Comparison of ENCODE assay signal across 19 cellular contexts in the genomic region with DNA sequence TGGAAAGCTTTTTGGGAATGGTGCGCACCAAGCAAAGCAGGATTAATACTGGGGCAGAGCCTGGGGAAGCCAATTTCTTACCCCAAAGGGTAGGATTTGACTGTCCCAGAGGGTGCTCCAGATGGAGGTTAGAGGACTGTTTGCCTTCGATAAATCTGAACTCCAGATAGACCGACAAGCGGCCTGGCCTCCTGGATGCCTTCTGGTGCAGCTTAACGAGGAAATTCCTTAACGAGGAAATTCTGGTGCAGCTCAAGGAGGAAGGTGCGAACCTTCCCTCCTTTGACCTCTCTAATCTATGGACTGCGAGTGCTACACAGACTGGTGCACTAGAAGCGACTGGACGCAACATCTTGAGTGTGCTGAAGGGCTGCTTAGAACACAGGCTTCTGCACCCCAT. TPM values are rescaled to one million over a fixed set of nuclear protein-coding genes. Genes with fewer than 3 reads are reported as not detected.
A peak's percentile ranks its signal among the peaks of the same experiment; 100 is the strongest.
DNase-seq lines count a peak whose midpoint lies in the region; ATAC-seq, FAIRE-seq and TF ChIP-seq lines count a peak whose summit lies in the region.
"Had no signal": no experiment of that assay in that cellular context is flagged by ENCODE, and none has a peak within 500 bp of the region (broad histone marks: within the 10 kb centered on the region; RNA-seq: fewer than 3 reads in every experiment).

No MANE protein-coding gene starts in this region.

- H3K4me1 ChIP-seq in adipocyte (ENCODE audit: control insufficient read depth, insufficient read depth, low read length) (peaks cover 30% of the 10 kb centered on the region), osteoblast (ENCODE audit: insufficient read depth, low read length) (peaks cover 7% of the 10 kb centered on the region)

- no peak overlapping the region for H3K4me3 Mint-ChIP-seq in activated CD4-positive, alpha-beta T cell treated with anti-CD3 and anti-CD28 coated beads for 36 hours
- H3K4me3 Mint-ChIP-seq: CD4-positive, alpha-beta memory T cell; H9 had no signal

- peak overlapping the region; percentile 1 for H3K9ac ChIP-seq in adipocyte (ENCODE audit: low read length)
- H3K9ac ChIP-seq: GM23248 had no signal

- no peaks in the 10 kb centered on the region for H3K9me3 ChIP-seq in adipocyte (ENCODE audit: control insufficient read depth, low read length)
- H3K9me3 ChIP-seq in osteoblast (ENCODE audit: low read depth, low read length), result no peaks in the 10 kb centered on the region

- no peak overlapping the region for H3K27ac Mint-ChIP-seq in activated CD4-positive, alpha-beta T cell treated with anti-CD3 and anti-CD28 coated beads for 36 hours
- H3K27ac Mint-ChIP-seq: CD4-positive, alpha-beta memory T cell; H9 had no signal

- H3K27me3 Mint-ChIP-seq in activated CD4-positive, alpha-beta T cell treated with anti-CD3 and anti-CD28 coated beads for 36 hours, result peaks cover 6% of the 10 kb centered on the region

- H3K27me3 ChIP-seq in adipocyte (replicated peaks; ENCODE audit: control insufficient read depth, insufficient read depth, low read length) (peaks cover 24% of the 10 kb centered on the region), osteoblast (ENCODE audit: insufficient read depth, low read length) (peaks cover 16% of the 10 kb centered on the region)

- H3K4me1 Mint-ChIP-seq in activated CD4-positive, alpha-beta T cell treated with anti-CD3 and anti-CD28 coated beads for 36 hours, result peaks cover 2% of the 10 kb centered on the region

- H3K36me3 Mint-ChIP-seq in activated CD4-positive, alpha-beta T cell treated with anti-CD3 and anti-CD28 coated beads for 36 hours (ENCODE audit: low read depth), result no peaks in the 10 kb centered on the region
- H3K36me3 Mint-ChIP-seq: CD4-positive, alpha-beta memory T cell had no signal

- no peak overlapping the region for H3K4me3 ChIP-seq in adipocyte (ENCODE audit: low read length)
- H3K4me3 ChIP-seq in osteoblast (ENCODE audit: insufficient read depth, low read length), result no peak overlapping the region
- H3K4me3 ChIP-seq: GM12878, GM23248 had no signal

- intact Hi-C loops in activated CD4-positive, alpha-beta T cell treated with anti-CD3 and anti-CD28 coated beads for 36 hours (cut with DNase I, micrococcal nuclease), result no loop called here

- H3K27ac ChIP-seq in osteoblast (ENCODE audit: low read depth, low read length), result no peak overlapping the region
- H3K27ac ChIP-seq: GM23248 had no signal

- peak; percentile 8 to 45 for DNase-seq in NCI-H524 (lab: John Stamatoyannopoulos, UW)
- DNase-seq in NCI-H524 treated with DMSO at 0.1 percent for 48 hours (lab: John Stamatoyannopoulos, UW), result no peak
- DNase-seq in adipocyte (ENCODE audit: low read depth), result no peak
- peak; percentile 66 for DNase-seq in osteoblast (ENCODE audit: insufficient read length, low spot score, missing footprints)
- no peak for DNase-seq in activated CD4-positive, alpha-beta T cell treated with anti-CD3 and anti-CD28 coated beads for 36 hours
- DNase-seq in H54 (ENCODE audit: insufficient read length, low spot score), result no peak
- DNase-seq: Calu3; CD4-positive, alpha-beta memory T cell; COR-L47; DMS79; EL; GDM1; GM23248; H9 had no signal

- CTCF ChIA-PET in activated CD4-positive, alpha-beta T cell treated with anti-CD3 and anti-CD28 coated beads for 36 hours (lab: Charles Lee), result interaction anchor here (0.8 to 1.0 kb wide), 2 partner anchors 23 to 38 kb away, joined by 3 to 4 read pairs; no protein-coding TSS in a partner anchor

- H4K20me1 ChIP-seq in osteoblast (ENCODE audit: insufficient read depth, low read length), result no peaks in the 10 kb centered on the region

- TF ChIP-seq POLR2A in H54 (IDR thresholded peaks at IDR 0.05; ENCODE audit: low read depth, low read length), result no peak

- no peak for FAIRE-seq in H54 (lab: Jason Lieb, UNC)
- FAIRE-seq: GM12878, GM19239, H1 had no signal

- no peak overlapping the region for H3K4me2 ChIP-seq in osteoblast (ENCODE audit: insufficient read depth, low read length)

- no peak for TF ChIP-seq CTCF in osteoblast (IDR thresholded peaks at IDR 0.05; ENCODE audit: extremely low read depth, low read depth, low read length)

- ATAC-seq in activated CD4-positive, alpha-beta T cell treated with anti-CD3 and anti-CD28 coated beads for 36 hours, result no peak
- ATAC-seq: GM12878, HCT116 had no signal

- no peaks in the 10 kb centered on the region for H3K36me3 ChIP-seq in adipocyte (ENCODE audit: control insufficient read depth, insufficient read depth, low read length, severe bottlenecking)
- no peaks in the 10 kb centered on the region for H3K36me3 ChIP-seq in osteoblast (ENCODE audit: insufficient read depth, low read length)

- no peak overlapping the region for H2AFZ ChIP-seq in osteoblast (ENCODE audit: low read length)
- H2AFZ ChIP-seq: GM23248 had no signal

- no peaks in the 10 kb centered on the region for H3K9me3 Mint-ChIP-seq in activated CD4-positive, alpha-beta T cell treated with anti-CD3 and anti-CD28 coated beads for 36 hours (ENCODE audit: low read depth)
- H3K9me3 Mint-ChIP-seq: CD4-positive, alpha-beta memory T cell; H9 had no signal

- POLR2A ChIA-PET in activated CD4-positive, alpha-beta T cell treated with anti-CD3 and anti-CD28 coated beads for 36 hours (lab: Charles Lee), result no interaction called here

- no peaks in the 10 kb centered on the region for H3K79me2 ChIP-seq in osteoblast (ENCODE audit: insufficient read depth, low read length)

RNA-seq across cellular contexts. Expression of a gene that starts 6.5 kb away (rescaled TPM):
- 1.1 and 2.4 TPM in 2 replicates for total RNA-seq in osteoblast
- total RNA-seq in activated CD4-positive, alpha-beta T cell treated with anti-CD3 and anti-CD28 coated beads for 36 hours, result not detected
- total RNA-seq: A673; CD4-positive, alpha-beta memory T cell; GM12878 had no signal

Comparison
In these comparisons a context has a peak if more than half of its experiments do, and no peak if none do; other contexts are left out.
1. DNase-seq: peak in NCI-H524 (2 of 2) and osteoblast (single experiment); none in NCI-H524 treated with DMSO at 0.1 percent for 48 hours (single experiment), adipocyte (single experiment), activated CD4-positive, alpha-beta T cell treated with anti-CD3 and anti-CD28 coated beads for 36 hours (single experiment) and H54 (single experiment).